ENCODE assay signal across 1 cellular context in the genomic region with DNA sequence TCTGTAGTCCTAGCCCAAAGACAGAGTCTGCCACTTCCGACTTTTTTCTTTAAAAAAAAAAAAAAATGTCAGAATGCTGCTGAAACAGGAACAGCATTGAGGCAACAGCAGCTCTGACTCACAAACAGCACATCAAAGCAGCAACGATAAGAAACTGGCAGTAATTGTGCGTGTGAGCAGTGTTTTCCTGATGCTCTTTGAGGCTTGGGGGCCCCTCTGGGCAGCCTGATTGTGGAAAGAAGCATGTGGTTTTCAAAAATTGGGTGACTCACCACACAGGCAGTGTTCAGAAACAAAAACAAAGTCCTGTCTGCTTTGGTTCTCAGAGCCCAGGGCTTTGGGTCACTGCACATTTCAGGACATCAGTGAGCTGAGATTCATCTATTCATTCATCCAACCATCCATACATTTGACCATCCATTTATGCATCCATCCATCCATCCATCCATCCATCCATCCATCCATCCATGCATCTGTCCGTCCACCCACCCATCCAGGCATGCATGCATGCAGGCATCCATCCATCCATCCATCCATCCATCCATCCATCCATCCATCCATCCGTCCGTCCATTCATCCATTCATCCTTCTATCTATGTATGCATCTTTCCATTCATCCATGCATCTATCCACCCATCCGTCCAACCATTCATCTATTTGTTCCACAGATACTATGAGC.
TF ChIP-seq lines count a peak whose summit lies in the region.

No MANE protein-coding gene starts in this region.

TF ChIP-seq in HEK293, 187 proteins besides CTCF, POLR2A, EP300 and RAD21 (continued from another document):
- TF ChIP-seq, protein P1, sequence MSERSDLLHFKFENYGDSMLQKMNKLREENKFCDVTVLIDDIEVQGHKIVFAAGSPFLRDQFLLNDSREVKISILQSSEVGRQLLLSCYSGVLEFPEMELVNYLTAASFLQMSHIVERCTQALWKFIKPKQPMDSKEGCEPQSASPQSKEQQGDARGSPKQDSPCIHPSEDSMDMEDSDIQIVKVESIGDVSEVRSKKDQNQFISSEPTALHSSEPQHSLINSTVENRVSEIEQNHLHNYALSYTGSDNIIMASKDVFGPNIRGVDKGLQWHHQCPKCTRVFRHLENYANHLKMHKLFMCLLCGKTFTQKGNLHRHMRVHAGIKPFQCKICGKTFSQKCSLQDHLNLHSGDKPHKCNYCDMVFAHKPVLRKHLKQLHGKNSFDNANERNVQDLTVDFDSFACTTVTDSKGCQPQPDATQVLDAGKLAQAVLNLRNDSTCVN (tag by site-specific recombination; optimal IDR thresholded peaks at IDR 0.05), result no peak
- no peak for TF ChIP-seq ZNF274 (IDR thresholded peaks at IDR 0.05; ENCODE audit: low read length)
- TF ChIP-seq ZNF274 (tag by site-specific recombination; IDR thresholded peaks at IDR 0.05; ENCODE audit: borderline replicate concordance), result no peak
- TF ChIP-seq ZBTB8A (tag by site-specific recombination; IDR thresholded peaks at IDR 0.05), result no peak
- TF ChIP-seq, protein P2, sequence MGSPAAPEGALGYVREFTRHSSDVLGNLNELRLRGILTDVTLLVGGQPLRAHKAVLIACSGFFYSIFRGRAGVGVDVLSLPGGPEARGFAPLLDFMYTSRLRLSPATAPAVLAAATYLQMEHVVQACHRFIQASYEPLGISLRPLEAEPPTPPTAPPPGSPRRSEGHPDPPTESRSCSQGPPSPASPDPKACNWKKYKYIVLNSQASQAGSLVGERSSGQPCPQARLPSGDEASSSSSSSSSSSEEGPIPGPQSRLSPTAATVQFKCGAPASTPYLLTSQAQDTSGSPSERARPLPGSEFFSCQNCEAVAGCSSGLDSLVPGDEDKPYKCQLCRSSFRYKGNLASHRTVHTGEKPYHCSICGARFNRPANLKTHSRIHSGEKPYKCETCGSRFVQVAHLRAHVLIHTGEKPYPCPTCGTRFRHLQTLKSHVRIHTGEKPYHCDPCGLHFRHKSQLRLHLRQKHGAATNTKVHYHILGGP (tag by site-specific recombination; IDR thresholded peaks at IDR 0.05), result no peak
- TF ChIP-seq ZNF16 (tag by site-specific recombination; IDR thresholded peaks at IDR 0.05; ENCODE audit: low read depth), result no peak
